5 cellular contexts compared by ENCODE assay signal in genomic region chr9:114561771-114562170, GRCh38.
"Had no signal": no experiment of that assay in that cellular context is flagged by ENCODE, and none has a peak within 500 bp of the region (broad histone marks: within the 10 kb centered on the region; RNA-seq: fewer than 3 reads in every experiment).

No MANE protein-coding gene starts in this region.

- H3K4me3 ChIP-seq: GM23248 had no signal

- H3K27ac ChIP-seq: GM23248 had no signal

- H2AFZ ChIP-seq: GM23248 had no signal

- H3K4me3 Mint-ChIP-seq: H9 had no signal

- H3K27ac Mint-ChIP-seq: H9 had no signal

- DNase-seq: GM23248, H9, HCEC 1CT, IMR-90, KBM-7 had no signal
